17 cellular contexts compared by ENCODE assay signal in the genomic region with DNA sequence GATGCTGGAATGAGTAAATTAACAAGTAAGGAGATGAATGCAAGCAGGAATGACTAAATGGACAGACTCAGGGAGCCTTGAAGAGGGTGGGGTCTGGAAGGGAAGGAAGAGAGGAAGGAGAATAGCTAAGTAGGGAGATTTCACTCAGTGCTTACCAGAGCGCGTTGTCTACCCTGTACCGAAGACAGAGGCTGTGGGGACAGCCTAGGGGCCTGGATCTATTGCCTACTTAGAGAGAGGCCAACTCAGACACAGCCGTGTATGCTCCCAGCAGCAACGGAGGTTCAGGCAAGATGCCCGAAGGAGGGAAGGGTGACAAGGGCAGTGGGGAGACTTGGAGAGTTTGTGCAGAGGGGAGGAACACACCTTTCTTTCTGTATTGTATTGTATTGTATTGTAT. TPM values are rescaled to one million over a fixed set of nuclear protein-coding genes. Genes with fewer than 3 reads are reported as not detected.
DNase-seq lines count a peak whose midpoint lies in the region; ATAC-seq and TF ChIP-seq lines count a peak whose summit lies in the region.
"Had no signal": no experiment of that assay in that cellular context is flagged by ENCODE, and none has a peak within 500 bp of the region (broad histone marks: within the 10 kb centered on the region; RNA-seq: fewer than 3 reads in every experiment).

Gene FOLR2, plus strand, starts transcription at position 157 of the 400 bp plus-strand sequence. CDS start 1,791 bp downstream, outside the sequence.

- ATAC-seq in right cardiac atrium (peak in 1 of 2 donors; percentile 35), gastrocnemius medialis (no peak), HG03354 (IDR thresholded peaks at IDR 0.05; ENCODE audit: poor library complexity, severe bottlenecking, unreplicated experiment) (no peak)
- ATAC-seq: activated T-cell treated with anti-CD3 and anti-CD28 coated beads, Interleukin-2, amount 50 U/mL, for 72 hours; Panc1 had no signal

- no peaks in the 10 kb centered on the region for H3K36me3 Mint-ChIP-seq in MCF 10A (ENCODE audit: insufficient read depth, unreplicated experiment)

- in situ Hi-C loops in gastrocnemius medialis (cut with MboI; ENCODE audit: low sequenced_read_pairs in 4 of 4) = no loop called here

- no TSS peak for BruUV-seq in MCF 10A (replicated peaks; lab: Mats Ljungman, UMichigan)

- POLR2A ChIA-PET in MCF 10A (lab: Yijun Ruan, JAX) = no interaction called here

- TF ChIP-seq CTCF in breast epithelium (IDR thresholded peaks at IDR 0.05) (no peak), MCF 10A (IDR thresholded peaks at IDR 0.05; ENCODE audit: unreplicated experiment) (no peak), gastrocnemius medialis (IDR thresholded peaks at IDR 0.05 in 4 of 5, conservative IDR thresholded peaks at IDR 0.05 in 1 of 5) (no peak)

- H3K27ac Mint-ChIP-seq in MCF 10A (ENCODE audit: low read depth, unreplicated experiment) = no peak within 1 kb of the TSS
- H3K27ac Mint-ChIP-seq: activated T-cell treated with anti-CD3 and anti-CD28 coated beads, Interleukin-2, amount 50 U/mL, for 72 hours; GM23338 had no signal

- TF ChIP-seq POLR2A in breast epithelium (IDR thresholded peaks at IDR 0.05) (no peak), gastrocnemius medialis (IDR thresholded peaks at IDR 0.05) (no peak)

- H3K4me1 Mint-ChIP-seq in MCF 10A (ENCODE audit: insufficient read depth, unreplicated experiment) = no peaks in the 10 kb centered on the region
- H3K4me1 Mint-ChIP-seq: GM23338 had no signal

- H3K9me3 ChIP-seq in breast epithelium (no peaks in the 10 kb centered on the region), right cardiac atrium (ENCODE audit: control insufficient read depth, low read length) (no peaks in the 10 kb centered on the region), gastrocnemius medialis (no peaks in the 10 kb centered on the region)
- H3K9me3 ChIP-seq: A549 had no signal

- 76% methylated on average over 6 of the region's 6 CpGs for WGBS in right cardiac atrium

- intact Hi-C loops in breast epithelium (cut with DNase I; ENCODE audit: low total_unique reads) = no loop called here
- intact Hi-C loops in MCF 10A (cut with micrococcal nuclease) = no loop called here
- intact Hi-C loops in right cardiac atrium (cut with DNase I) = no loop called here
- intact Hi-C loops in gastrocnemius medialis (cut with DNase I; ENCODE audit: low total_unique reads) = no loop called here

- DNase-seq in breast epithelium (ENCODE audit: low spot score in 2 of 2) = no peak
- no peak for DNase-seq in MCF 10A (ENCODE audit: unreplicated experiment)
- DNase-seq in right cardiac atrium = no peak
- DNase-seq in gastrocnemius medialis = no peak
- DNase-seq in HK-2 (ENCODE audit: unreplicated experiment) = no peak
- DNase-seq in retina = no peak
- no peak for DNase-seq in NCI-H1048 (lab: John Stamatoyannopoulos, UW)
- DNase-seq: activated CD4-positive, alpha-beta T cell treated with anti-CD3 and anti-CD28 coated beads, Interleukin-2, amount 50 U/mL, for 4 hours; activated T-cell treated with anti-CD3 and anti-CD28 coated beads, Interleukin-2, amount 50 U/mL, for 72 hours; amniotic stem cell; NCI-H526 treated with DMSO at 0.1 percent for 48 hours; stimulated activated CD4-positive, alpha-beta T cell treated with anti-CD3 and anti-CD28 coated beads, Interleukin-15, amount 100 ng/mL, for 24 hours had no signal

- CTCF ChIA-PET in MCF 10A (lab: Yijun Ruan, JAX) = interaction anchor here (0.7 to 1.1 kb wide), 3 partner anchors 33 to 234 kb away, joined by 3 to 5 read pairs (median 3); partner anchors contain the start of gene CLPB

- no peaks in the 10 kb centered on the region for H3K9me3 Mint-ChIP-seq in MCF 10A (ENCODE audit: unreplicated experiment)
- H3K9me3 Mint-ChIP-seq: activated T-cell treated with anti-CD3 and anti-CD28 coated beads, Interleukin-2, amount 50 U/mL, for 72 hours; GM23338 had no signal

- no peaks in the 10 kb centered on the region for H3K27me3 ChIP-seq in breast epithelium
- H3K27me3 ChIP-seq in right cardiac atrium (ENCODE audit: control insufficient read depth, insufficient read depth) = no peaks in the 10 kb centered on the region
- H3K27me3 ChIP-seq in gastrocnemius medialis = peaks cover 0 to 4% (median 0%) of the 10 kb centered on the region in 3 donors

- no peak within 1 kb of the TSS for H3K4me3 Mint-ChIP-seq in MCF 10A (ENCODE audit: unreplicated experiment)
- H3K4me3 Mint-ChIP-seq: activated T-cell treated with anti-CD3 and anti-CD28 coated beads, Interleukin-2, amount 50 U/mL, for 72 hours; GM23338 had no signal

- no peaks in the 10 kb centered on the region for H3K36me3 ChIP-seq in breast epithelium
- H3K36me3 ChIP-seq in gastrocnemius medialis = no peaks in the 10 kb centered on the region

- H3K4me3 ChIP-seq in breast epithelium (peak within 1 kb of the TSS in 1 of 3 donors; percentile 29), right cardiac atrium (ENCODE audit: low read length) (no peak within 1 kb of the TSS), gastrocnemius medialis (peak within 1 kb of the TSS in 1 of 4 donors; percentile 14)
- H3K4me3 ChIP-seq: A549, GM23338 had no signal

- H3K4me1 ChIP-seq in breast epithelium (no peaks in the 10 kb centered on the region), right cardiac atrium (ENCODE audit: control insufficient read depth, insufficient read depth, low read length) (no peaks in the 10 kb centered on the region), gastrocnemius medialis (no peaks in the 10 kb centered on the region)
- H3K4me1 ChIP-seq: A549 had no signal

- H3K27ac ChIP-seq in breast epithelium (no peak within 1 kb of the TSS), right cardiac atrium (ENCODE audit: low read length) (no peak within 1 kb of the TSS), gastrocnemius medialis (no peak within 1 kb of the TSS)
- H3K27ac ChIP-seq: A549, epithelial cell of prostate had no signal

- H3K27me3 Mint-ChIP-seq in MCF 10A (ENCODE audit: insufficient read depth, unreplicated experiment) = peaks cover 58% of the 10 kb centered on the region

RNA-seq across cellular contexts. Expression of gene FOLR2, which starts in this region (rescaled TPM):
- 100 to 1,000 TPM in 1 of 3 donors, 10 to 100 TPM in 1, 1 to 10 TPM in 1; 5.2 to 143 (median 16.7) TPM for total RNA-seq in breast epithelium
- not detected in 2 replicates for total RNA-seq in MCF 10A (2022)
- total RNA-seq in right cardiac atrium = 10 to 100 TPM; 29.8 to 41.2 (median 38.7) TPM
- polyA plus RNA-seq in right cardiac atrium = 11.9 TPM
- total RNA-seq in gastrocnemius medialis = 10 to 100 TPM in 3 of 4 donors, 1 to 10 TPM in 1; 7.5 to 14.6 (median 13.0) TPM
- total RNA-seq: activated T-cell treated with anti-CD3 and anti-CD28 coated beads, Interleukin-2, amount 50 U/mL, for 72 hours; GM23338 had no signal
- polyA plus RNA-seq: A549, GM23338 had no signal
